In genomic region chr17:3534881-3535252, GRCh38 we compare ENCODE assay signal across 8 cellular contexts. TPM values are rescaled to one million over a fixed set of nuclear protein-coding genes. Genes with fewer than 3 reads are reported as not detected.
DNase-seq lines count a peak whose midpoint lies in the region; ATAC-seq and TF ChIP-seq lines count a peak whose summit lies in the region.

No MANE protein-coding gene starts in this region.

- DNase-seq in AG10803 (ENCODE audit: low read depth) (peak; percentile 70), HCEC 1CT (peak; percentile 40), choroid plexus epithelial cell (ENCODE audit: low read depth) (peak; percentile 52), mucosa of descending colon (peak in 2 of 3 donors; percentile 47 to 50), NCI-H2171 treated with DMSO at 0.1 percent for 48 hours (lab: John Stamatoyannopoulos, UW) (no peak), activated gamma-delta T cell (lab: John Stamatoyannopoulos, UW) (no peak), left lobe of liver (ENCODE audit: low spot score) (no peak), NCI-H1417 treated with DMSO at 0.1 percent for 48 hours (lab: John Stamatoyannopoulos, UW) (no peak)

- ATAC-seq in mucosa of descending colon (peak; percentile 70), left lobe of liver (no peak)

- TF ChIP-seq CTCF in AG10803 (conservative IDR thresholded peaks at IDR 0.05; ENCODE audit: low read length) (no peak), choroid plexus epithelial cell (conservative IDR thresholded peaks at IDR 0.05; ENCODE audit: low read depth, low read length) (no peak), mucosa of descending colon (IDR thresholded peaks at IDR 0.05) (no peak)

- H3K4me3 ChIP-seq in AG10803 (ENCODE audit: low read length) = peak overlapping the region; percentile 52; the same call in 1 of the 2 replicates
- no peak overlapping the region for H3K4me3 ChIP-seq in choroid plexus epithelial cell (ENCODE audit: low read depth, low read length)
- no peak overlapping the region for H3K4me3 ChIP-seq in mucosa of descending colon

- H3K9me3 ChIP-seq in mucosa of descending colon = no peaks in the 10 kb centered on the region

- no peaks in the 10 kb centered on the region for H3K36me3 ChIP-seq in mucosa of descending colon (ENCODE audit: low read depth)

- intact Hi-C loops in mucosa of descending colon (cut with DNase I, micrococcal nuclease) = no loop called here

- H3K4me1 ChIP-seq in mucosa of descending colon (ENCODE audit: low read depth) = peaks cover 6% of the 10 kb centered on the region

RNA-seq across cellular contexts. Expression of gene TRPV3, which starts 22.7 kb away (rescaled TPM):
- 10 to 100 TPM in 1 of 3 donors, 1 to 10 TPM in 2; 7.7 to 17.8 (median 8.6) TPM for total RNA-seq in mucosa of descending colon
- 0.28 TPM for total RNA-seq in left lobe of liver

RNA-seq across cellular contexts. Expression of gene ASPA, which starts 59.1 kb away (rescaled TPM):
- 1 to 10 TPM; 3.5 to 6.6 (median 3.7) TPM for total RNA-seq in mucosa of descending colon
- 5.1 TPM for total RNA-seq in left lobe of liver

Comparison
In these comparisons a context has a peak if more than half of its experiments do, and no peak if none do; other contexts are left out.
1. DNase-seq: peak in AG10803 (single experiment), HCEC 1CT (single experiment), choroid plexus epithelial cell (single experiment) and mucosa of descending colon (2 of 3); none in NCI-H2171 treated with DMSO at 0.1 percent for 48 hours (single experiment), activated gamma-delta T cell (single experiment), left lobe of liver (single experiment) and NCI-H1417 treated with DMSO at 0.1 percent for 48 hours (single experiment).